1 cellular context compared by ENCODE assay signal in the genomic region with DNA sequence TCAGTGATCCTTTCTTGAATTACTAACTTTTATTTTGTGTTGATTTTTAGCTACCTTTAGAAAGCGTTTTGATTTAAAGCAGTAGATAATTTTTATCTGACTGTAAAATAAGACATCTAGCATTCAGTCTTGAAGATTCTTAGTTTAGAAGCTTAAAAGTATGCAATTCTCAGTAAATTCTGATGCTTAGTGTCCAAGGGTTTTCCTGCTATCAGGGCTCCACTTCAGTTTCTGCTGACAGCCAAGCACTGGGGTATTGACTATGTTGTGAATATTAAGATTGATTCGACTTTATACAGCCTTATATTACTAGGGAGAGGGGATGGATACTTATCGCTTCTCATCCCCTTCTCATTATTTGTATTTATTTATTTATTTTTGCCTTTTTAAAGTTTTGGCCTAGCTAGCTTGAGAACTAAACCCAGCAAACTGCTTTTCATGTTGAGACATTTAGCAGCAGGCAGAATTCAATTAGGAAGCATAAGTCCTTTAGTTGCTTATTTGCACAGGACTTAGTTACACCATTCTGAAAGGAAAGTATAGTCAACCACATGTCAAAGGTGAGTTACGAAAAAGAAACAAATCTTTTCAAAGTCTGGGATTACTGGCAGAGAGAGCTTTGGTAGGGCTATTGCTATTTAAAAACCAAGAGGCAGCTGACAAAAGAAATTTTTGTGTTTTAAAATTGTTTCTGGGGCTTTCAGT.
TF ChIP-seq lines count a peak whose summit lies in the region.

No MANE protein-coding gene starts in this region.

TF ChIP-seq in GM12878, 131 proteins besides CTCF, POLR2A, EP300 and RAD21:
- TF ChIP-seq E4F1 (IDR thresholded peaks at IDR 0.05; ENCODE audit: borderline replicate concordance, partially characterized antibody) (no peak), MXI1 (IDR thresholded peaks at IDR 0.05; ENCODE audit: low read depth, low read length) (peak; percentile 63; the same call in 1 of the 2 replicates), NR2F1 (conservative IDR thresholded peaks at IDR 0.05) (0 out of 2 replicates have a peak, but pooled peaks have one; percentile 23)
